Comparison of ENCODE assay signal across 9 cellular contexts in the genomic region with DNA sequence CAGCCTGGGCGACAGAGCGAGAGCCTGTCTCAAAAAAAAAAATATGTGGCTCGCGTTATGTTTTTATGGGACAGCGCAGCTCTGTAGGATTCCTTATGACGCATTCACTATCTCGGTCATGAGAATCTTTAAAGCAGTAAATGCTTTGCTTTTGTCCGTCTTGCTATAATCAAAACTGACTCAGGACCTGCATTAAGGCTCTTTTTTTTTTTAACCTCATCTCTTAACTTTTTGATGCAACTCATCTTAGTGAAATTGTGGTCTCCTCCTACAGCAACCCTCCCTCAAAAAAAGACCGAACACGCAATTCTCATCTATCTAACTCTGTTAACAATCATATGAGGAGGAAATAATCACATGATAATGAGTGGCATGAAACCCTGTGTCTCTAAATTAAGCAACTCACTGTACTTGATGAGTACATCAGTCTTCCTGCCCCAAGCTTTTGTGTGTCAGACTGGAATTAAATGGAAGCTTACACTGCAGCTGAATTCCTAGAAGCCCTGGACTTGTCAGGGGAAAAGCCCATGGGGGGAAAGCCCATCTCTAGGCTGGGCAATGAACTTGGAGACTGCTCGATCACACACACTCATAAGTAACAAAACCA. TPM values are rescaled to one million over a fixed set of nuclear protein-coding genes. Genes with fewer than 3 reads are reported as not detected.
A peak's percentile ranks its signal among the peaks of the same experiment; 100 is the strongest.
DNase-seq lines count a peak whose midpoint lies in the region; ATAC-seq and TF ChIP-seq lines count a peak whose summit lies in the region.
"Had no signal": no experiment of that assay in that cellular context is flagged by ENCODE, and none has a peak within 500 bp of the region (broad histone marks: within the 10 kb centered on the region; RNA-seq: fewer than 3 reads in every experiment).

No MANE protein-coding gene starts in this region.

- H3K4me3 ChIP-seq in GM12865 (ENCODE audit: low read depth, low read length) = 0 out of 2 replicates have a peak overlapping the region, but pooled peaks have one; percentile 16
- no peak overlapping the region for H3K4me3 ChIP-seq in epithelial cell of esophagus (ENCODE audit: low read length)
- no peak overlapping the region for H3K4me3 ChIP-seq in skeletal muscle tissue (ENCODE audit: low read length in 3 of 3)

- peaks cover 18% of the 10 kb centered on the region for H3K36me3 Mint-ChIP-seq in T-cell

- CTCF ChIA-PET in T-cell (lab: Charles Lee) = no interaction called here

- peaks cover 2% of the 10 kb centered on the region in 3 donors for H3K36me3 ChIP-seq in skeletal muscle tissue (ENCODE audit: control insufficient read depth in 3 of 3, insufficient read depth in 3 of 3, low read length in 3 of 3)

- intact Hi-C loops in sciatic nerve (cut with DNase I) = no loop called here

- DNase-seq in GM12865 (ENCODE audit: low read depth) (peak; percentile 42), T-cell (no peak), epithelial cell of esophagus (ENCODE audit: low read depth) (peak; percentile 83), sciatic nerve (ENCODE audit: low spot score) (no peak), GDM1 (lab: John Stamatoyannopoulos, UW) (no peak)
- DNase-seq: left cardiac atrium had no signal

- ATAC-seq in T-cell (replicated peaks in 1 of 4) = no peak
- ATAC-seq in GM21619 (IDR thresholded peaks at IDR 0.05; ENCODE audit: unreplicated experiment) = no peak
- no peak for ATAC-seq in GM18870 (IDR thresholded peaks at IDR 0.05; ENCODE audit: unreplicated experiment)
- no peak for ATAC-seq in sciatic nerve

- peak overlapping the region; percentile 58 for H3K27ac ChIP-seq in skeletal muscle tissue (ENCODE audit: low read depth, low read length)

- H3K4me1 Mint-ChIP-seq in T-cell = peaks cover 37 to 43% (median 42%) of the 10 kb centered on the region in 3 donors

- H3K9me3 Mint-ChIP-seq in T-cell = no peaks in the 10 kb centered on the region

- no peaks in the 10 kb centered on the region for H3K9me3 ChIP-seq in skeletal muscle tissue (ENCODE audit: control insufficient read depth in 3 of 3, low read length in 3 of 3)

- H3K4me3 Mint-ChIP-seq in T-cell = peak overlapping the region in 1 of 3 donors; percentile 1

- peaks cover 5 to 9% (median 6%) of the 10 kb centered on the region in 3 donors for H3K4me1 ChIP-seq in skeletal muscle tissue (ENCODE audit: control insufficient read depth in 3 of 3, insufficient read depth in 3 of 3, low read length in 3 of 3)

- POLR2A ChIA-PET in T-cell (lab: Charles Lee) = interaction anchor here in 1 of 2 donors (0.7 kb wide), 1 partner anchor 1127 kb away, joined by 3 read pairs; no protein-coding TSS in a partner anchor

- no peaks in the 10 kb centered on the region for H3K27me3 ChIP-seq in skeletal muscle tissue (ENCODE audit: control insufficient read depth in 3 of 3, insufficient read depth in 3 of 3, low read length in 3 of 3)

- no peak overlapping the region for H3K9ac ChIP-seq in skeletal muscle tissue (ENCODE audit: low read depth in 1 of 3, low read length in 3 of 3)

- peak overlapping the region; percentile 62 to 81 for H3K27ac Mint-ChIP-seq in T-cell

- no peak for TF ChIP-seq CTCF in GM12865 (IDR thresholded peaks at IDR 0.05; ENCODE audit: insufficient read depth, low read depth, low read length, missing control alignments)
- TF ChIP-seq CTCF in epithelial cell of esophagus (IDR thresholded peaks at IDR 0.05; ENCODE audit: insufficient read depth, low read depth, low read length, missing control alignments) = no peak

- H3K27me3 Mint-ChIP-seq in T-cell = no peaks in the 10 kb centered on the region

RNA-seq across cellular contexts. Expression of a gene that starts 4.3 kb away (rescaled TPM):
- total RNA-seq in T-cell (10 to 100 TPM; 36.2 to 62.3 (median 36.9) TPM), skeletal muscle tissue (14.6 TPM), sciatic nerve (24.2 TPM)

Comparison
In these comparisons a context has a peak if more than half of its experiments do, and no peak if none do; other contexts are left out.
1. DNase-seq: peak in GM12865 (single experiment) and epithelial cell of esophagus (single experiment); none in T-cell (0 of 34), sciatic nerve (single experiment) and GDM1 (single experiment).